ENCODE assay signal across 8 cellular contexts in genomic region chr1:6625579-6626149, GRCh38. TPM values are rescaled to one million over a fixed set of nuclear protein-coding genes. Genes with fewer than 3 reads are reported as not detected.
DNase-seq lines count a peak whose midpoint lies in the region; ATAC-seq and TF ChIP-seq lines count a peak whose summit lies in the region.

No MANE protein-coding gene starts in this region.

- H4K20me1 ChIP-seq in Karpas-422 (ENCODE audit: insufficient read depth, low read depth, low read length), result no peaks in the 10 kb centered on the region

- H3K9ac ChIP-seq in Karpas-422 (ENCODE audit: low read length), result peak overlapping the region; percentile 89

- H3K9me3 Mint-ChIP-seq in immature natural killer cell, result no peaks in the 10 kb centered on the region
- H3K9me3 Mint-ChIP-seq in stimulated activated naive B cell treated with anti-CD40 and anti-IgM and Interleukin-4, amounts not matched to agents 10 μg/mL and 1 μg/mL and 100 μg/mL, for 72 hours, result no peaks in the 10 kb centered on the region

- H3K27me3 ChIP-seq in A673 (replicated peaks; ENCODE audit: insufficient read depth, low read depth, low read length, poor library complexity), result no peaks in the 10 kb centered on the region
- no peaks in the 10 kb centered on the region for H3K27me3 ChIP-seq in Karpas-422 (ENCODE audit: low read length)

- peaks cover 23 to 31% of the 10 kb centered on the region in 2 donors for H3K4me1 Mint-ChIP-seq in immature natural killer cell
- H3K4me1 Mint-ChIP-seq in stimulated activated naive B cell treated with anti-CD40 and anti-IgM and Interleukin-4, amounts not matched to agents 10 μg/mL and 1 μg/mL and 100 μg/mL, for 72 hours, result peaks cover 22 to 41% of the 10 kb centered on the region in 2 donors

- H3K4me1 ChIP-seq in A673 (ENCODE audit: insufficient read depth, low read length, poor library complexity, severe bottlenecking) (peaks cover 4% of the 10 kb centered on the region), Karpas-422 (ENCODE audit: low read length) (peaks cover 28% of the 10 kb centered on the region)

- peaks cover 28% of the 10 kb centered on the region for H3K79me2 ChIP-seq in Karpas-422 (ENCODE audit: low read length)

- H3K36me3 Mint-ChIP-seq in immature natural killer cell, result peaks cover 0 to 4% (median 3%) of the 10 kb centered on the region in 3 donors
- peaks cover 24 to 37% of the 10 kb centered on the region in 2 donors for H3K36me3 Mint-ChIP-seq in stimulated activated naive B cell treated with anti-CD40 and anti-IgM and Interleukin-4, amounts not matched to agents 10 μg/mL and 1 μg/mL and 100 μg/mL, for 72 hours

- H3K9me3 ChIP-seq in A673 (ENCODE audit: low read depth, low read length, poor library complexity, severe bottlenecking) (no peaks in the 10 kb centered on the region), Karpas-422 (ENCODE audit: low read length) (no peaks in the 10 kb centered on the region)

- intact Hi-C loops in A673 (cut with micrococcal nuclease; ENCODE audit: unreplicated experiment), result no loop called here

- peak; percentile 13 for ATAC-seq in GM19035 (IDR thresholded peaks at IDR 0.05; ENCODE audit: unreplicated experiment)
- peak; percentile 54 to 57 for ATAC-seq in stimulated activated naive B cell treated with anti-CD40 and anti-IgM and Interleukin-4, amounts not matched to agents 10 μg/mL and 1 μg/mL and 100 μg/mL, for 72 hours (replicated peaks)
- ATAC-seq in GM18505 (IDR thresholded peaks at IDR 0.05; ENCODE audit: unreplicated experiment), result no peak

- H3K4me3 ChIP-seq in A673 (ENCODE audit: low read depth, low read length, poor library complexity, severe bottlenecking), result peak overlapping the region; percentile 64
- H3K4me3 ChIP-seq in Karpas-422 (ENCODE audit: low read length), result peak overlapping the region; percentile 83
- H3K4me3 ChIP-seq in astrocyte of the cerebellum (ENCODE audit: low read depth, low read length), result peak overlapping the region; percentile 69

- no peaks in the 10 kb centered on the region for H3K9me2 ChIP-seq in Karpas-422 (replicated peaks; ENCODE audit: insufficient read depth, low read length)

- CTCF ChIA-PET in A673 (lab: Charles Lee), result no interaction called here

- in situ Hi-C loops in astrocyte of the cerebellum (cut with HindIII; ENCODE audit: low sequenced_read_pairs), result no loop called here

- DNase-seq in A673 (ENCODE audit: low spot score), result peak; percentile 33
- peak; percentile 56 for DNase-seq in Karpas-422
- no peak for DNase-seq in astrocyte of the cerebellum (ENCODE audit: low read depth)
- DNase-seq in immature natural killer cell, result no peak
- no peak for DNase-seq in stimulated activated naive B cell treated with anti-CD40 and anti-IgM and Interleukin-4, amounts not matched to agents 10 μg/mL and 1 μg/mL and 100 μg/mL, for 72 hours
- DNase-seq in central memory CD4-positive, alpha-beta T cell, result no peak

- peak overlapping the region; percentile 98 for H3K4me2 ChIP-seq in Karpas-422 (ENCODE audit: low read depth, low read length, poor library complexity, severe bottlenecking)

- 0 out of 2 replicates have a peak overlapping the region, but pooled peaks have one; percentile 45 for H2AFZ ChIP-seq in Karpas-422 (ENCODE audit: low read length)

- H3K4me3 Mint-ChIP-seq in immature natural killer cell, result peak overlapping the region; percentile 87 to 93 (median 88)
- H3K4me3 Mint-ChIP-seq in stimulated activated naive B cell treated with anti-CD40 and anti-IgM and Interleukin-4, amounts not matched to agents 10 μg/mL and 1 μg/mL and 100 μg/mL, for 72 hours, result peak overlapping the region; percentile 90 to 91

- POLR2A ChIA-PET in A673 (lab: Charles Lee; ENCODE audit: low non-redundant PET), result no interaction called here

- TF ChIP-seq CTCF in A673 (conservative IDR thresholded peaks at IDR 0.05; ENCODE audit: low read depth, low read length), result no peak
- no peak for TF ChIP-seq CTCF in astrocyte of the cerebellum (IDR thresholded peaks at IDR 0.05; ENCODE audit: low read depth, low read length, missing control alignments)

- peak overlapping the region in 5 of 6 donors; percentile 60 to 88 (median 76) for H3K27ac Mint-ChIP-seq in immature natural killer cell
- peak overlapping the region; percentile 93 for H3K27ac Mint-ChIP-seq in stimulated activated naive B cell treated with anti-CD40 and anti-IgM and Interleukin-4, amounts not matched to agents 10 μg/mL and 1 μg/mL and 100 μg/mL, for 72 hours

- peak overlapping the region; percentile 76 for H3K27ac ChIP-seq in A673 (ENCODE audit: low read depth, low read length, poor library complexity, severe bottlenecking)
- H3K27ac ChIP-seq in Karpas-422 (ENCODE audit: low read length), result peak overlapping the region; percentile 32; the same call in 1 of the 2 replicates

- peaks cover 0 to 2% (median 0%) of the 10 kb centered on the region in 3 donors for H3K27me3 Mint-ChIP-seq in immature natural killer cell (ENCODE audit: low read depth in 3 of 3)
- no peaks in the 10 kb centered on the region for H3K27me3 Mint-ChIP-seq in stimulated activated naive B cell treated with anti-CD40 and anti-IgM and Interleukin-4, amounts not matched to agents 10 μg/mL and 1 μg/mL and 100 μg/mL, for 72 hours

- TF ChIP-seq POLR2A in GM18505 (IDR thresholded peaks at IDR 0.05; ENCODE audit: borderline replicate concordance, extremely low read depth, insufficient read depth, insufficient read length), result no peak

- H3K36me3 ChIP-seq in A673 (ENCODE audit: insufficient read depth, low read length, poor library complexity, severe bottlenecking) (peaks cover 55% of the 10 kb centered on the region), Karpas-422 (ENCODE audit: insufficient read depth, low read length) (0 out of 2 replicates have a peak, but pooled peaks cover 3% of the 10 kb centered on the region)

- BruUV-seq in A673 (replicated peaks; lab: Mats Ljungman, UMichigan), result no TSS peak

RNA-seq across cellular contexts. Expression of gene THAP3, which starts 1.0 kb away (rescaled TPM):
- 23.6 and 27.9 TPM in 2 replicates for total RNA-seq in A673 (2021)
- total RNA-seq in Karpas-422 (2014; rRNA removed; shearing (Covaris generic); ENCODE audit: low replicate concordance), result 13.3 and 19.5 TPM in 2 replicates
- 10 to 100 TPM; 19.4 to 28.4 (median 28.0) TPM for polyA plus RNA-seq in immature natural killer cell

RNA-seq across cellular contexts. Expression of gene PHF13, which starts 12.1 kb away (rescaled TPM):
- 37.8 and 44.2 TPM in 2 replicates for total RNA-seq in A673 (2021)
- 5.7 and 11.1 TPM in 2 replicates for total RNA-seq in Karpas-422 (2014; rRNA removed; shearing (Covaris generic); ENCODE audit: low replicate concordance)
- polyA plus RNA-seq in immature natural killer cell, result 1 to 10 TPM; 1.2 to 5.7 (median 2.9) TPM

RNA-seq across cellular contexts. Expression of gene KLHL21, which starts 23.0 kb away (rescaled TPM):
- 29.4 and 38.0 TPM in 2 replicates for total RNA-seq in A673 (2021)
- 12.2 and 13.3 TPM in 2 replicates for total RNA-seq in Karpas-422 (2014; rRNA removed; shearing (Covaris generic); ENCODE audit: low replicate concordance)
- polyA plus RNA-seq in immature natural killer cell, result 10 to 100 TPM in 1 of 3 donors, 1 to 10 TPM in 2; 7.6 to 19.7 (median 9.2) TPM

RNA-seq across cellular contexts. Expression of gene ZBTB48, which starts 45.9 kb away (rescaled TPM):
- total RNA-seq in A673 (2021), result 29.9 and 35.3 TPM in 2 replicates
- 36.3 and 69.0 TPM in 2 replicates for total RNA-seq in Karpas-422 (2014; rRNA removed; shearing (Covaris generic); ENCODE audit: low replicate concordance)
- 10 to 100 TPM in 2 of 3 donors, 1 to 10 TPM in 1; 8.3 to 25.9 (median 20.9) TPM for polyA plus RNA-seq in immature natural killer cell

Comparison
In these comparisons a context has a peak if more than half of its experiments do, and no peak if none do; other contexts are left out.
1. DNase-seq: peak in A673 (single experiment) and Karpas-422 (single experiment); none in astrocyte of the cerebellum (single experiment), immature natural killer cell (0 of 3), stimulated activated naive B cell treated with anti-CD40 and anti-IgM and Interleukin-4, amounts not matched to agents 10 μg/mL and 1 μg/mL and 100 μg/mL, for 72 hours (single experiment) and central memory CD4-positive, alpha-beta T cell (single experiment).
2. Peak in every context shown above with its lines, with median percentiles within 50 percentile points of each other: H3K4me3 ChIP-seq.